Comparison of ENCODE assay signal across 26 cellular contexts in the genomic region with DNA sequence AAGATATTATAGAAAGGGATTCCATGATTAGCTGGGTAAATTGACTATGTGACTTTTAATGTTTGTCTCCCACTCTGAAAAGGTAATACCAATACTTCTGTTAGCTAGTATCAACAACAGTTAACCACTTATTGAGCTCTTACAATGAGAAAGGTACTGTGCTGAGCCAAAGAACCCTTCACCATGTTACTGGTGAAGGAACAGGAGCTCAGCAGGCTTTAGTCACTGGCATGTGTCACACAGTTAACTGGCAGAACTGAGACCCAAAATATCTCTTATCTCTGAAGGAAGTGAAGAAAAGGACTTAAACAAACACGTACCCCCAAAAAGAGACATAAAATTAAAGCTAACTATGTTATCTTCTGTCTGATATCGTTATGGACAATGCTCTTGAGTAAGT.
DNase-seq lines count a peak whose midpoint lies in the region; ATAC-seq, FAIRE-seq and TF ChIP-seq lines count a peak whose summit lies in the region.
"Had no signal": no experiment of that assay in that cellular context is flagged by ENCODE, and none has a peak within 500 bp of the region (broad histone marks: within the 10 kb centered on the region; RNA-seq: fewer than 3 reads in every experiment).

No MANE protein-coding gene starts in this region.

- TF ChIP-seq EP300 in K562 (IDR thresholded peaks at IDR 0.05; ENCODE audit: low read length) = no peak

- no peak overlapping the region for H4K91ac ChIP-seq in H9 (ENCODE audit: insufficient read length, low read depth, low read length)

- POLR2A ChIA-PET in K562 (lab: Yijun Ruan, JAX) = interaction anchor here (0.5 to 2.0 kb wide), 4 partner anchors 13 to 1091 kb away, joined by 3 to 9 read pairs (median 4); no protein-coding TSS in a partner anchor

- H3K9me3 ChIP-seq in H9 (ENCODE audit: control insufficient read depth, low read depth, low read length) (no peaks in the 10 kb centered on the region), K562 (replicated peaks; ENCODE audit: control insufficient read depth, insufficient read depth, low read depth, low read length) (no peaks in the 10 kb centered on the region)
- H3K9me3 ChIP-seq: BLaER1 treated with 17β-estradiol and CSF1 and Interleukin-3, amounts not matched to agents 10 nM and 100 nM; Caco-2; Peyer's patch had no signal

- H3K79me2 ChIP-seq in H9 (ENCODE audit: insufficient read depth, low read length) (no peaks in the 10 kb centered on the region), K562 (ENCODE audit: control insufficient read depth, insufficient read depth, low read length) (peaks cover 65% of the 10 kb centered on the region)

- no peaks in the 10 kb centered on the region for H3K27me3 Mint-ChIP-seq in H9 (ENCODE audit: low read depth)
- no peaks in the 10 kb centered on the region for H3K27me3 Mint-ChIP-seq in mesothelial cell of epicardium (ENCODE audit: low read depth)
- H3K27me3 Mint-ChIP-seq: CD4-positive, alpha-beta memory T cell had no signal

- no peak overlapping the region for H2BK12ac ChIP-seq in H9 (ENCODE audit: insufficient read length, low read depth, low read length)

- in situ Hi-C loops in K562 (cut with MboI) = no loop called here

- ATAC-seq in K562 (no peak), GM19452 (IDR thresholded peaks at IDR 0.05; ENCODE audit: unreplicated experiment) (no peak)
- ATAC-seq: GM12878, SK-N-SH treated with all-trans-retinoic acid at 6 μM for 48 hours had no signal

- H3K9ac ChIP-seq in H9 (ENCODE audit: extremely low read depth, insufficient read length, low read length) (no peak overlapping the region), K562 (ENCODE audit: insufficient read depth in 1 of 2, low read depth in 2 of 2, low read length in 2 of 2) (no peak overlapping the region)
- H3K9ac ChIP-seq: BLaER1 treated with 17β-estradiol and CSF1 and Interleukin-3, amounts not matched to agents 10 nM and 100 nM; KMS-11 had no signal

- H3K9me3 Mint-ChIP-seq in H9 = no peaks in the 10 kb centered on the region
- H3K9me3 Mint-ChIP-seq in mesothelial cell of epicardium = peaks cover 7% of the 10 kb centered on the region

- H3K4me3 Mint-ChIP-seq in H9 (no peak overlapping the region), mesothelial cell of epicardium (no peak overlapping the region)
- H3K4me3 Mint-ChIP-seq: CD4-positive, alpha-beta memory T cell had no signal

- H2BK20ac ChIP-seq in H9 (ENCODE audit: low read depth, low read length, poor library complexity, severe bottlenecking) = no peak overlapping the region

- H3K27me3 ChIP-seq in H9 (ENCODE audit: insufficient read depth, low read length) (no peaks in the 10 kb centered on the region), K562 (ENCODE audit: control insufficient read depth in 2 of 2, insufficient read depth in 2 of 2, low read length in 2 of 2) (no peaks in the 10 kb centered on the region)
- H3K27me3 ChIP-seq: BLaER1 treated with 17β-estradiol and CSF1 and Interleukin-3, amounts not matched to agents 10 nM and 100 nM; Peyer's patch had no signal

- no peak overlapping the region for H3K4me3 ChIP-seq in K562
- H3K4me3 ChIP-seq: BLaER1 treated with 17β-estradiol and CSF1 and Interleukin-3, amounts not matched to agents 10 nM and 100 nM; GM12878; Peyer's patch had no signal

- H4K5ac ChIP-seq in H9 (ENCODE audit: insufficient read length, low read depth, low read length) = no peak overlapping the region

- no peak for TF ChIP-seq RAD21 in K562 (CRISPR knock-in tag; conservative IDR thresholded peaks at IDR 0.05 in 1 of 2, IDR thresholded peaks at IDR 0.05 in 1 of 2)

- H3K9me1 ChIP-seq in K562 (ENCODE audit: control insufficient read depth, insufficient read depth, low read length) = no peaks in the 10 kb centered on the region

- no peaks in the 10 kb centered on the region for H3K4me1 ChIP-seq in H9 (ENCODE audit: insufficient read depth, low read length)
- no peaks in the 10 kb centered on the region for H3K4me1 ChIP-seq in K562 (replicated peaks in 1 of 2; ENCODE audit: control insufficient read depth in 2 of 2, insufficient read depth in 2 of 2, low read length in 2 of 2)
- H3K4me1 ChIP-seq: Caco-2, Peyer's patch had no signal

- H3K4ac ChIP-seq in H9 (ENCODE audit: low read depth, low read length) = no peak overlapping the region

- H2BK120ac ChIP-seq in H9 (ENCODE audit: low read depth, low read length, poor library complexity, severe bottlenecking) = no peak overlapping the region

- DNase-seq in NCI-H2029 treated with DMSO at 0.1 percent for 48 hours (lab: John Stamatoyannopoulos, UW) (peak; percentile 18), NCI-H2029 (lab: John Stamatoyannopoulos, UW) (no peak), H9 (no peak), K562 (ENCODE audit: extremely low read depth in 1 of 4, low spot score in 3 of 4) (no peak), mesothelial cell of epicardium (ENCODE audit: low spot score in 2 of 2, unreplicated experiment in 2 of 2) (no peak), occipital lobe (lab: John Stamatoyannopoulos, UW) (no peak)
- DNase-seq: 8988T; Caco-2; CD4-positive, alpha-beta memory T cell; DMS 273 treated with DMSO at 0.1 percent for 48 hours; DMS79 treated with DMSO at 0.1 percent for 48 hours; HCEC 1CT; NCI-H1048; NCI-H1436; NCI-H1930; NCI-H2171; NCI-H345; NCI-H524; NCI-H774; Peyer's patch had no signal

- no peak overlapping the region for H3K23ac ChIP-seq in H9 (ENCODE audit: insufficient read length, low read depth, low read length)

- H3K4me1 Mint-ChIP-seq in H9 (peaks cover 8 to 9% of the 10 kb centered on the region in 2 experiments; a peak in 3 of 4 replicates), mesothelial cell of epicardium (peaks cover 12% of the 10 kb centered on the region)

- no peak overlapping the region for H3T11ph ChIP-seq in H9 (ENCODE audit: low read length)

- H2AFZ ChIP-seq in H9 (ENCODE audit: low read length) (no peak overlapping the region), K562 (ENCODE audit: low read depth, low read length) (no peak overlapping the region)

- H2BK5ac ChIP-seq in H9 (ENCODE audit: insufficient read length, low read length) = no peak overlapping the region

- peaks cover 18% of the 10 kb centered on the region; the same call in 1 of the 3 replicates for H3K36me3 ChIP-seq in K562 (ENCODE audit: control insufficient read depth, insufficient read depth, low read length)
- H3K36me3 ChIP-seq: Peyer's patch had no signal

- H2BK15ac ChIP-seq in H9 (ENCODE audit: low read depth, low read length) = no peak overlapping the region

- BruUV-seq in K562 (replicated peaks; lab: Mats Ljungman, UMichigan) = no TSS peak

- intact Hi-C loops in K562 (cut with micrococcal nuclease) = no loop called here

- no peaks in the 10 kb centered on the region for H3K23me2 ChIP-seq in H9 (ENCODE audit: insufficient read length, low read depth, low read length, poor library complexity, severe bottlenecking)

- CTCF ChIA-PET in K562 (lab: Yijun Ruan, JAX; ENCODE audit: low intra/inter-chr PET ratio) = no interaction called here

- H3K27ac Mint-ChIP-seq in H9 = peak overlapping the region; percentile 38 to 82 (median 62); a peak in 4 of 7 replicates
- H3K27ac Mint-ChIP-seq in mesothelial cell of epicardium = peak overlapping the region; percentile 36

- no peak overlapping the region for H3K56ac ChIP-seq in H9 (ENCODE audit: insufficient read length, low read depth, low read length)

- H3K79me1 ChIP-seq in H9 (ENCODE audit: insufficient read depth, low read depth, low read length, poor library complexity, severe bottlenecking) = no peaks in the 10 kb centered on the region

- no peak for FAIRE-seq in K562 (lab: Jason Lieb, UNC)
- FAIRE-seq: GM12878, HTR-8/SVneo had no signal

- H3K18ac ChIP-seq in H9 (ENCODE audit: insufficient read length, low read depth, low read length) = no peak overlapping the region

- no peak overlapping the region for H4K8ac ChIP-seq in H9 (replicated peaks; ENCODE audit: insufficient read length, low read depth, low read length)

- H3K27ac ChIP-seq in H9 (ENCODE audit: insufficient read length, low read depth, low read length) (no peak overlapping the region), K562 (ENCODE audit: extremely low read depth, low read depth, low read length) (no peak overlapping the region)
- H3K27ac ChIP-seq: BLaER1 treated with 17β-estradiol and CSF1 and Interleukin-3, amounts not matched to agents 10 nM and 100 nM; KMS-11; Peyer's patch had no signal

- no CpG with 5 or more reads among the region's 2 CpGs for WGBS in H9 (ENCODE audit: extremely low coverage, insufficient read length, low lambda C conversion rate)
- 25% methylated on average over 2 of the region's 2 CpGs for WGBS in K562 (ENCODE audit: insufficient coverage, low coverage, missing lambda C conversion rate)

- H3K14ac ChIP-seq in H9 (ENCODE audit: insufficient read depth, low read length) = no peak overlapping the region

- H3K36me3 Mint-ChIP-seq in H9 (ENCODE audit: insufficient read depth in 1 of 3, low read depth in 3 of 3) (peaks cover 0 to 9% (median 7%) of the 10 kb centered on the region in 3 experiments; a peak in 5 of 7 replicates), mesothelial cell of epicardium (peaks cover 16% of the 10 kb centered on the region)

- TF ChIP-seq CTCF in H9 (conservative IDR thresholded peaks at IDR 0.05) (no peak), K562 (IDR thresholded peaks at IDR 0.05 in 2 of 3, conservative IDR thresholded peaks at IDR 0.05 in 1 of 3; ENCODE audit: insufficient read depth in 2 of 3, low read depth in 1 of 3, low read length in 3 of 3) (no peak), mesothelial cell of epicardium (IDR thresholded peaks at IDR 0.05; ENCODE audit: unreplicated experiment) (no peak)

- TF ChIP-seq POLR2A in K562 (conservative IDR thresholded peaks at IDR 0.05) = no peak

- no peaks in the 10 kb centered on the region for H4K20me1 ChIP-seq in H9 (ENCODE audit: control insufficient read depth, insufficient read depth, insufficient read length)
- no peaks in the 10 kb centered on the region for H4K20me1 ChIP-seq in K562 (replicated peaks; ENCODE audit: control insufficient read depth, insufficient read depth, low read length)

- H3K4me2 ChIP-seq in H9 (ENCODE audit: insufficient read depth, insufficient read length, low read length) (no peak overlapping the region), K562 (ENCODE audit: insufficient read depth, low read length) (no peak overlapping the region)
- H3K4me2 ChIP-seq: BLaER1 treated with 17β-estradiol and CSF1 and Interleukin-3, amounts not matched to agents 10 nM and 100 nM; KMS-11 had no signal

- H2AK5ac ChIP-seq in H9 (ENCODE audit: insufficient read length, low read length) = no peak overlapping the region

TF ChIP-seq in K562, 482 proteins besides CTCF, POLR2A, EP300 and RAD21 (continues in another document):
- TF ChIP-seq U2AF2 (optimal IDR thresholded peaks at IDR 0.05; ENCODE audit: low read depth, low read length) (no peak), HMBOX1 (IDR thresholded peaks at IDR 0.05) (peak; percentile 50; the same call in 1 of the 2 replicates)
